ENCODE assay signal across 14 cellular contexts in genomic region chr2:17309186-17309585, GRCh38.
DNase-seq lines count a peak whose midpoint lies in the region; ATAC-seq and TF ChIP-seq lines count a peak whose summit lies in the region.
"Had no signal": no experiment of that assay in that cellular context is flagged by ENCODE, and none has a peak within 500 bp of the region (broad histone marks: within the 10 kb centered on the region; RNA-seq: fewer than 3 reads in every experiment).

No MANE protein-coding gene starts in this region.

- intact Hi-C loops in activated naive CD4-positive, alpha-beta T cell treated with anti-CD3 and anti-CD28 coated beads for 36 hours (cut with micrococcal nuclease): no loop called here

- TF ChIP-seq CTCF in endothelial cell (IDR thresholded peaks at IDR 0.05; ENCODE audit: unreplicated experiment) (no peak), neural cell (IDR thresholded peaks at IDR 0.05; ENCODE audit: poor library complexity, severe bottlenecking) (no peak)

- DNase-seq in G401 (ENCODE audit: low spot score) (peak; percentile 81), RPMI7951 (ENCODE audit: low read depth) (peak; percentile 17), endothelial cell (ENCODE audit: low spot score) (no peak)
- no peak for DNase-seq in activated naive CD4-positive, alpha-beta T cell treated with anti-CD3 and anti-CD28 coated beads for 36 hours
- DNase-seq: KG1, NCI-H524 treated with DMSO at 0.1 percent for 48 hours, Right ventricle myocardium superior had no signal

- H3K27me3 ChIP-seq in neural cell (ENCODE audit: insufficient read depth, low read depth, low read length): no peaks in the 10 kb centered on the region

- no peaks in the 10 kb centered on the region for H3K36me3 Mint-ChIP-seq in endothelial cell (ENCODE audit: low read depth, unreplicated experiment)
- H3K36me3 Mint-ChIP-seq in activated naive CD4-positive, alpha-beta T cell treated with anti-CD3 and anti-CD28 coated beads for 36 hours (ENCODE audit: low read depth): no peaks in the 10 kb centered on the region
- H3K36me3 Mint-ChIP-seq: CD14-positive monocyte had no signal

- no peaks in the 10 kb centered on the region for H3F3A ChIP-seq in neural cell (ENCODE audit: insufficient read depth, low read length, poor library complexity, severe bottlenecking)

- no peaks in the 10 kb centered on the region for H3K9me2 ChIP-seq in neural cell (ENCODE audit: insufficient read depth, low read length)

- no peaks in the 10 kb centered on the region for H3K9me3 Mint-ChIP-seq in endothelial cell (ENCODE audit: unreplicated experiment)
- H3K9me3 Mint-ChIP-seq in activated naive CD4-positive, alpha-beta T cell treated with anti-CD3 and anti-CD28 coated beads for 36 hours: no peaks in the 10 kb centered on the region
- H3K9me3 Mint-ChIP-seq: CD14-positive monocyte had no signal

- no peak overlapping the region for H2AFZ ChIP-seq in neural cell (ENCODE audit: low read depth, low read length)

- no peak overlapping the region for H3K4me3 ChIP-seq in neural cell (ENCODE audit: low read length)
- H3K4me3 ChIP-seq: A549, GM12878 had no signal

- H3K79me2 ChIP-seq in neural cell (replicated peaks; ENCODE audit: insufficient read depth, low read length): no peaks in the 10 kb centered on the region

- ATAC-seq in GM18520 (IDR thresholded peaks at IDR 0.05; ENCODE audit: unreplicated experiment): no peak
- no peak for ATAC-seq in GM18873 (IDR thresholded peaks at IDR 0.05; ENCODE audit: low FRiP score, unreplicated experiment)

- H3K4me2 ChIP-seq in neural cell (ENCODE audit: low read length): no peak overlapping the region
- H3K4me2 ChIP-seq: A549 had no signal

- TF ChIP-seq EP300 in neural cell (conservative IDR thresholded peaks at IDR 0.05; ENCODE audit: poor library complexity, severe bottlenecking): no peak

- peak overlapping the region; percentile 24 for H3K27ac ChIP-seq in neural cell (ENCODE audit: low read length)
- H3K27ac ChIP-seq: A549 had no signal

- H3K4me3 Mint-ChIP-seq in endothelial cell (ENCODE audit: unreplicated experiment): no peak overlapping the region
- no peak overlapping the region for H3K4me3 Mint-ChIP-seq in activated naive CD4-positive, alpha-beta T cell treated with anti-CD3 and anti-CD28 coated beads for 36 hours
- H3K4me3 Mint-ChIP-seq: B cell, CD14-positive monocyte had no signal

- peaks cover 28% of the 10 kb centered on the region for H3K4me1 Mint-ChIP-seq in endothelial cell (ENCODE audit: unreplicated experiment)
- H3K4me1 Mint-ChIP-seq in activated naive CD4-positive, alpha-beta T cell treated with anti-CD3 and anti-CD28 coated beads for 36 hours (ENCODE audit: low read depth): no peaks in the 10 kb centered on the region
- H3K4me1 Mint-ChIP-seq: CD14-positive monocyte had no signal

- no peaks in the 10 kb centered on the region for H3K36me3 ChIP-seq in neural cell (ENCODE audit: insufficient read depth, low read length)

- H4K20me1 ChIP-seq in neural cell (ENCODE audit: insufficient read depth): no peaks in the 10 kb centered on the region

- H3K9me3 ChIP-seq in neural cell (ENCODE audit: low read length): no peaks in the 10 kb centered on the region
- H3K9me3 ChIP-seq: A549 had no signal

- peak overlapping the region; percentile 74 for H3K27ac Mint-ChIP-seq in endothelial cell (ENCODE audit: unreplicated experiment)
- H3K27ac Mint-ChIP-seq in activated naive CD4-positive, alpha-beta T cell treated with anti-CD3 and anti-CD28 coated beads for 36 hours: no peak overlapping the region
- H3K27ac Mint-ChIP-seq: B cell, CD14-positive monocyte had no signal

- TF ChIP-seq RAD21 in neural cell (conservative IDR thresholded peaks at IDR 0.05): no peak

- peaks cover 4% of the 10 kb centered on the region for H3K27me3 Mint-ChIP-seq in endothelial cell (ENCODE audit: unreplicated experiment)
- peaks cover 19% of the 10 kb centered on the region for H3K27me3 Mint-ChIP-seq in activated naive CD4-positive, alpha-beta T cell treated with anti-CD3 and anti-CD28 coated beads for 36 hours (ENCODE audit: low read depth)
- H3K27me3 Mint-ChIP-seq: B cell had no signal

- no peak overlapping the region for H3K9ac ChIP-seq in neural cell (ENCODE audit: low read length)

- in situ Hi-C loops in G401 (cut with HindIII; ENCODE audit: low sequenced_read_pairs): no loop called here

- CTCF ChIA-PET in activated naive CD4-positive, alpha-beta T cell treated with anti-CD3 and anti-CD28 coated beads for 36 hours (lab: Charles Lee): interaction anchor here (0.6 to 1.8 kb wide), 4 partner anchors 12 to 538 kb away, joined by 3 to 4 read pairs (median 3); no protein-coding TSS in a partner anchor

TF ChIP-seq in neural cell, 6 proteins besides CTCF, POLR2A, EP300 and RAD21:
- TF ChIP-seq SMC3 (conservative IDR thresholded peaks at IDR 0.05; ENCODE audit: poor library complexity) (no peak), POLR2AphosphoS5 (IDR thresholded peaks at IDR 0.05) (no peak), EZH2 (IDR thresholded peaks at IDR 0.05; ENCODE audit: borderline replicate concordance, insufficient read depth, low read length, poor library complexity, severe bottlenecking) (no peak), TAF1 (IDR thresholded peaks at IDR 0.05; ENCODE audit: low read depth) (no peak), MXI1 (conservative IDR thresholded peaks at IDR 0.05; ENCODE audit: poor library complexity, severe bottlenecking) (no peak), REST (IDR thresholded peaks at IDR 0.05; ENCODE audit: borderline replicate concordance) (no peak)

Comparison
In these comparisons a context has a peak if more than half of its experiments do, and no peak if none do; other contexts are left out.
1. DNase-seq: peak in G401 (single experiment) and RPMI7951 (single experiment); none in endothelial cell (single experiment) and activated naive CD4-positive, alpha-beta T cell treated with anti-CD3 and anti-CD28 coated beads for 36 hours (single experiment).